8 cellular contexts compared by ENCODE assay signal in genomic region chr5:146048994-146049703, GRCh38. TPM values are rescaled to one million over a fixed set of nuclear protein-coding genes. Genes with fewer than 3 reads are reported as not detected.
DNase-seq lines count a peak whose midpoint lies in the region; ATAC-seq and TF ChIP-seq lines count a peak whose summit lies in the region.

No MANE protein-coding gene starts in this region.

- H3K4me3 Mint-ChIP-seq in activated T-cell treated with anti-CD3 and anti-CD28 coated beads, Interleukin-2, amount 50 U/mL, for 72 hours, result no peak overlapping the region

- no peaks in the 10 kb centered on the region for H4K20me1 ChIP-seq in fibroblast of lung (ENCODE audit: control insufficient read depth, extremely low read depth, insufficient read depth, low read length)

- ATAC-seq in activated T-cell treated with anti-CD3 and anti-CD28 coated beads, Interleukin-2, amount 50 U/mL, for 72 hours (replicated peaks in 1 of 2), result no peak
- ATAC-seq in HG02970 (IDR thresholded peaks at IDR 0.05; ENCODE audit: low FRiP score, unreplicated experiment) (no peak), HG03378 (IDR thresholded peaks at IDR 0.05; ENCODE audit: unreplicated experiment) (no peak)

- H2AFZ ChIP-seq in fibroblast of lung (ENCODE audit: low read length), result peak overlapping the region; percentile 85

- H3K9ac ChIP-seq in fibroblast of lung (ENCODE audit: insufficient read depth, low read length), result no peak overlapping the region

- H3K79me2 ChIP-seq in fibroblast of lung (ENCODE audit: control insufficient read depth, insufficient read depth, low read length), result no peaks in the 10 kb centered on the region

- TF ChIP-seq CTCF in fibroblast of lung (conservative IDR thresholded peaks at IDR 0.05 in 1 of 2, IDR thresholded peaks at IDR 0.05 in 1 of 2; ENCODE audit: low read depth in 1 of 2, low read length in 2 of 2) (peak; percentile 86 to 92), neutrophil (IDR thresholded peaks at IDR 0.05) (peak; percentile 48)

- H3K27me3 Mint-ChIP-seq in activated T-cell treated with anti-CD3 and anti-CD28 coated beads, Interleukin-2, amount 50 U/mL, for 72 hours (ENCODE audit: low read depth), result peaks cover 32% of the 10 kb centered on the region

- no peak overlapping the region for H3K4me2 ChIP-seq in fibroblast of lung (ENCODE audit: extremely low read depth, insufficient read depth, low read length)

- H3K4me3 ChIP-seq in fibroblast of lung (replicated peaks in 1 of 4; ENCODE audit: control extremely low read depth in 1 of 4, insufficient read depth in 1 of 4, low read depth in 3 of 4, low read length in 4 of 4), result no peak overlapping the region
- H3K4me3 ChIP-seq in neutrophil (ENCODE audit: low read depth in 1 of 2, low read length in 1 of 2), result no peak overlapping the region

- no peaks in the 10 kb centered on the region for H3K27me3 ChIP-seq in fibroblast of lung (ENCODE audit: control insufficient read depth, insufficient read depth, low read length)
- H3K27me3 ChIP-seq in neutrophil, result no peaks in the 10 kb centered on the region

- H3K9me3 ChIP-seq in fibroblast of lung (ENCODE audit: control insufficient read depth, insufficient read depth, low read depth, low read length) (no peaks in the 10 kb centered on the region), neutrophil (no peaks in the 10 kb centered on the region)

- no peaks in the 10 kb centered on the region for H3K9me3 Mint-ChIP-seq in activated T-cell treated with anti-CD3 and anti-CD28 coated beads, Interleukin-2, amount 50 U/mL, for 72 hours

- H3K4me1 ChIP-seq in fibroblast of lung (ENCODE audit: control insufficient read depth, extremely low read depth, insufficient read depth, low read length), result no peaks in the 10 kb centered on the region
- no peaks in the 10 kb centered on the region for H3K4me1 ChIP-seq in neutrophil (ENCODE audit: control insufficient read depth in 1 of 2, insufficient read depth in 1 of 2, low read depth in 1 of 2, low read length in 1 of 2)

- no peaks in the 10 kb centered on the region for H3K4me1 Mint-ChIP-seq in activated T-cell treated with anti-CD3 and anti-CD28 coated beads, Interleukin-2, amount 50 U/mL, for 72 hours (ENCODE audit: low read depth)

- H3K36me3 Mint-ChIP-seq in activated T-cell treated with anti-CD3 and anti-CD28 coated beads, Interleukin-2, amount 50 U/mL, for 72 hours (ENCODE audit: insufficient read depth in 2 of 2), result no peaks in the 10 kb centered on the region

- no peak overlapping the region for H3K27ac Mint-ChIP-seq in activated T-cell treated with anti-CD3 and anti-CD28 coated beads, Interleukin-2, amount 50 U/mL, for 72 hours

- in situ Hi-C loops in SK-MEL-5 (cut with HindIII; ENCODE audit: low pct_unique_long_range_greater_than_20kb, low sequenced_read_pairs), result no loop called here

- no peak overlapping the region for H3K27ac ChIP-seq in fibroblast of lung (ENCODE audit: insufficient read depth, low read length)
- H3K27ac ChIP-seq in neutrophil, result no peak overlapping the region

- H3K36me3 ChIP-seq in fibroblast of lung (ENCODE audit: control insufficient read depth, insufficient read depth, low read length) (no peaks in the 10 kb centered on the region), neutrophil (no peaks in the 10 kb centered on the region)

- peak; percentile 16 to 27 for DNase-seq in activated T-cell treated with anti-CD3 and anti-CD28 coated beads, Interleukin-2, amount 50 U/mL, for 72 hours
- DNase-seq in activated T-cell treated with anti-CD3 and anti-CD28 coated beads for 4 hours (no peak), MV-4-11 (lab: John Stamatoyannopoulos, UW) (peak; percentile 43), SK-MEL-5 (ENCODE audit: low read depth, low spot score) (peak; percentile 75), fibroblast of lung (ENCODE audit: low read depth in 2 of 2) (peak; percentile 69 to 83)

RNA-seq across cellular contexts. Expression of gene PLAC8L1, which starts 56.2 kb away (rescaled TPM):
- 1 to 10 TPM in 1 of 2 donors, under 1 TPM in 1; 0.42 to 1.4 TPM for total RNA-seq in activated T-cell treated with anti-CD3 and anti-CD28 coated beads, Interleukin-2, amount 50 U/mL, for 72 hours
- total RNA-seq in SK-MEL-5 (2014; rRNA removed; shearing (Covaris generic)), result not detected in 2 replicates
- not detected in 2 replicates for polyA plus RNA-seq in SK-MEL-5 (2015; cell fraction: cytosol; rRNA removed)
- polyA plus RNA-seq in SK-MEL-5 (2015; cell fraction: nucleus; rRNA removed), result not detected in 2 replicates
- total RNA-seq in fibroblast of lung, result not detected in 2 replicates
- not detected in 2 replicates for polyA plus RNA-seq in fibroblast of lung
- polyA plus RNA-seq in fibroblast of lung (2012), result not detected in 2 replicates
- polyA minus RNA-seq in fibroblast of lung (ENCODE audit: low replicate concordance), result not detected in 2 replicates
